Comparison of ENCODE assay signal across 15 cellular contexts in genomic region chr7:88141025-88141424, GRCh38.
DNase-seq lines count a peak whose midpoint lies in the region; ATAC-seq, FAIRE-seq and TF ChIP-seq lines count a peak whose summit lies in the region.
"Had no signal": no experiment of that assay in that cellular context is flagged by ENCODE, and none has a peak within 500 bp of the region (broad histone marks: within the 10 kb centered on the region; RNA-seq: fewer than 3 reads in every experiment).

No MANE protein-coding gene starts in this region.

- TF ChIP-seq POLR2A in H1 (IDR thresholded peaks at IDR 0.05; ENCODE audit: control extremely low read depth in 1 of 2, low read depth in 2 of 2, low read length in 2 of 2) = no peak

- peak overlapping the region; percentile 62 for H3K27ac Mint-ChIP-seq in Caco-2 (ENCODE audit: unreplicated experiment)

- ATAC-seq in mucosa of descending colon (peak; percentile 91), HG02759 (IDR thresholded peaks at IDR 0.05; ENCODE audit: unreplicated experiment) (no peak), Right ventricle myocardium inferior (no peak)

- no peak overlapping the region for H2BK20ac ChIP-seq in H1 (ENCODE audit: low read length)

- DNase-seq in Caco-2 (peak; percentile 62 to 75), M059J (ENCODE audit: low read depth) (peak; percentile 50), H1 (ENCODE audit: low read depth in 1 of 2, low spot score in 2 of 2) (no peak), mucosa of descending colon (peak in 1 of 3 donors; percentile 10), NCI-H1092 (lab: John Stamatoyannopoulos, UW) (no peak), DMS 273 (lab: John Stamatoyannopoulos, UW; ENCODE audit: unreplicated experiment) (no peak), Right ventricle myocardium inferior (ENCODE audit: missing footprints) (no peak)
- DNase-seq: activated CD4-positive, alpha-beta T cell treated with anti-CD3 and anti-CD28 coated beads for 4 hours; activated T-cell treated with anti-CD3 and anti-CD28 coated beads for 4 hours; MM.1S; stomach had no signal

- no peaks in the 10 kb centered on the region for H3K27me3 ChIP-seq in Caco-2 (replicated peaks; ENCODE audit: control insufficient read depth, insufficient read depth, low read length)
- no peaks in the 10 kb centered on the region for H3K27me3 ChIP-seq in H1 (replicated peaks in 1 of 4; ENCODE audit: control insufficient read depth in 3 of 4, extremely low read depth in 1 of 4, insufficient read depth in 3 of 4, low read length in 3 of 4)
- H3K27me3 ChIP-seq: stomach had no signal

- H4K91ac ChIP-seq in H1 (replicated peaks; ENCODE audit: insufficient read length, low read length) = no peak overlapping the region

- no peaks in the 10 kb centered on the region for H3K79me2 ChIP-seq in H1 (ENCODE audit: control insufficient read depth in 1 of 2, insufficient read depth in 2 of 2, low read length in 2 of 2)

- peak; percentile 48 for FAIRE-seq in H1 (lab: Jason Lieb, UNC)
- FAIRE-seq: endothelial cell of umbilical vein, H54 had no signal

- H2AK5ac ChIP-seq in H1 (ENCODE audit: low read depth, low read length) = no peak overlapping the region

- H3K36me3 ChIP-seq in Caco-2 (ENCODE audit: control insufficient read depth, insufficient read depth, low read length) = no peaks in the 10 kb centered on the region; the same call in 1 of the 2 replicates
- no peaks in the 10 kb centered on the region for H3K36me3 ChIP-seq in H1 (ENCODE audit: control insufficient read depth in 2 of 4, insufficient read depth in 4 of 4, low read length in 3 of 4)
- no peaks in the 10 kb centered on the region for H3K36me3 ChIP-seq in mucosa of descending colon (ENCODE audit: low read depth)
- H3K36me3 ChIP-seq: stomach had no signal

- BruUV-seq in Caco-2 (replicated peaks; lab: Mats Ljungman, UMichigan) = no TSS peak

- no peak overlapping the region for H4K5ac ChIP-seq in H1 (ENCODE audit: insufficient read length, low read depth, low read length)

- TF ChIP-seq EP300 in H1 (IDR thresholded peaks at IDR 0.05; ENCODE audit: borderline replicate concordance in 1 of 2, low read depth in 2 of 2, low read length in 2 of 2) = no peak

- peaks cover 16% of the 10 kb centered on the region for H3K4me1 ChIP-seq in Caco-2
- H3K4me1 ChIP-seq in H1 (replicated peaks in 1 of 4; ENCODE audit: control insufficient read depth in 3 of 4, insufficient read depth in 4 of 4, low read length in 3 of 4) = no peaks in the 10 kb centered on the region
- H3K4me1 ChIP-seq in mucosa of descending colon (ENCODE audit: low read depth) = no peaks in the 10 kb centered on the region

- no peak overlapping the region for H3K14ac ChIP-seq in H1 (ENCODE audit: insufficient read length)

- no peak overlapping the region for H2BK5ac ChIP-seq in H1 (ENCODE audit: low read depth, low read length)

- no peak overlapping the region for H2BK120ac ChIP-seq in H1 (replicated peaks; ENCODE audit: low read depth, low read length)

- TF ChIP-seq CTCF in Caco-2 (IDR thresholded peaks at IDR 0.05; ENCODE audit: insufficient read depth in 1 of 2, low read depth in 1 of 2, low read length in 1 of 2, severe bottlenecking in 1 of 2, unreplicated experiment in 1 of 2) (no peak), H1 (IDR thresholded peaks at IDR 0.05; ENCODE audit: control extremely low read depth in 1 of 3, insufficient read depth in 1 of 3, low read depth in 1 of 3, low read length in 3 of 3) (no peak), mucosa of descending colon (IDR thresholded peaks at IDR 0.05) (no peak)

- no peaks in the 10 kb centered on the region for H3K9me3 Mint-ChIP-seq in Caco-2 (ENCODE audit: unreplicated experiment)

- no peak overlapping the region for H2BK15ac ChIP-seq in H1 (ENCODE audit: low read length)

- intact Hi-C loops in Caco-2 (cut with micrococcal nuclease; ENCODE audit: unreplicated experiment) (loop anchor here (2.0 kb wide), 1 partner anchor 28 kb away; no protein-coding TSS in a partner anchor), mucosa of descending colon (cut with DNase I, micrococcal nuclease) (no loop called here), Right ventricle myocardium inferior (cut with DNase I) (no loop called here)

- WGBS in H1 (ENCODE audit: extremely low coverage in 1 of 2, insufficient coverage in 1 of 2, insufficient read length in 1 of 2, insufficient replicate concordance in 2 of 2, low coverage in 1 of 2, low lambda C conversion rate in 2 of 2, missing lambda C conversion rate in 1 of 2), 2 experiments = 94% methylated on average over 2 of the region's 2 CpGs; no CpG with 5 or more reads in 1 of the 2 experiments

- no peaks in the 10 kb centered on the region for H3K27me3 Mint-ChIP-seq in Caco-2 (ENCODE audit: insufficient read depth, unreplicated experiment)

- H3K9me3 ChIP-seq in Caco-2 = no peaks in the 10 kb centered on the region
- no peaks in the 10 kb centered on the region for H3K9me3 ChIP-seq in H1 (ENCODE audit: insufficient read depth in 2 of 2, low read depth in 1 of 2, low read length in 1 of 2)
- no peaks in the 10 kb centered on the region for H3K9me3 ChIP-seq in mucosa of descending colon
- H3K9me3 ChIP-seq: stomach had no signal

- no peak overlapping the region for H3K56ac ChIP-seq in H1 (replicated peaks; ENCODE audit: insufficient read length, low read depth, low read length)

- no peak overlapping the region for H3K4me3 Mint-ChIP-seq in Caco-2 (ENCODE audit: unreplicated experiment)

- no peak overlapping the region for H3K18ac ChIP-seq in H1 (ENCODE audit: extremely low read depth, low read length)

- H3K4me3 ChIP-seq in Caco-2 (ENCODE audit: low read depth, low read length) (no peak overlapping the region), H1 (ENCODE audit: extremely low read depth in 1 of 4, insufficient read depth in 2 of 4, low read depth in 3 of 4, low read length in 4 of 4) (no peak overlapping the region), mucosa of descending colon (no peak overlapping the region)
- H3K4me3 ChIP-seq: skin epidermis, stomach had no signal

- no peaks in the 10 kb centered on the region for H4K20me1 ChIP-seq in H1 (replicated peaks in 1 of 2; ENCODE audit: control insufficient read depth in 1 of 2, insufficient read depth in 2 of 2, low read length in 2 of 2)

- no peak overlapping the region for H3K4me2 ChIP-seq in H1 (ENCODE audit: insufficient read depth in 1 of 2, low read depth in 2 of 2, low read length in 2 of 2)

- H3K4me1 Mint-ChIP-seq in Caco-2 (ENCODE audit: low read depth, unreplicated experiment) = peaks cover 8% of the 10 kb centered on the region

- no peak overlapping the region for H3K27ac ChIP-seq in H1 (ENCODE audit: low read depth, low read length)
- H3K27ac ChIP-seq: skin epidermis, stomach had no signal

- no peak overlapping the region for H3K23ac ChIP-seq in H1 (ENCODE audit: insufficient read length)

- H3K23me2 ChIP-seq in H1 (ENCODE audit: low read depth, low read length) = no peaks in the 10 kb centered on the region

- H3K4ac ChIP-seq in H1 (replicated peaks; ENCODE audit: insufficient read length, low read depth, low read length) = no peak overlapping the region

- no peaks in the 10 kb centered on the region for H3K79me1 ChIP-seq in H1 (ENCODE audit: low read depth, low read length)

- H2AFZ ChIP-seq in H1 (ENCODE audit: low read length) = no peak overlapping the region

- POLR2A ChIA-PET in Caco-2 (lab: Charles Lee) (no interaction called here), H1 (lab: Charles Lee; ENCODE audit: partially characterized antibody) (no interaction called here)

- H2BK12ac ChIP-seq in H1 (ENCODE audit: low read depth, low read length) = no peak overlapping the region

- CTCF ChIA-PET in Caco-2 (lab: Charles Lee) = interaction anchor here (0.6 kb wide), 2 partner anchors 13 to 31 kb away, joined by 3 to 5 read pairs; no protein-coding TSS in a partner anchor
- CTCF ChIA-PET in H1 (lab: Charles Lee; ENCODE audit: partially characterized antibody) = interaction anchor here (1.1 kb wide), 1 partner anchor 341 kb away, joined by 3 read pairs; no protein-coding TSS in a partner anchor

- no peaks in the 10 kb centered on the region for H3K36me3 Mint-ChIP-seq in Caco-2 (ENCODE audit: insufficient read depth, unreplicated experiment)

- no peak for TF ChIP-seq RAD21 in H1 (IDR thresholded peaks at IDR 0.05 in 1 of 2, conservative IDR thresholded peaks at IDR 0.05 in 1 of 2; ENCODE audit: low read depth in 2 of 2, low read length in 2 of 2)

- no peak overlapping the region for H3K9ac ChIP-seq in H1 (replicated peaks in 1 of 4; ENCODE audit: extremely low read depth in 1 of 4, low read depth in 3 of 4, low read length in 3 of 4)

- no peak overlapping the region for H4K8ac ChIP-seq in H1 (ENCODE audit: extremely low read depth, insufficient read depth, low read length)

TF ChIP-seq in H1, 55 proteins besides CTCF, POLR2A, EP300 and RAD21:
- TF ChIP-seq SIRT6 (IDR thresholded peaks at IDR 0.05; ENCODE audit: low read length) = no peak
- TF ChIP-seq CEBPB (IDR thresholded peaks at IDR 0.05; ENCODE audit: low read depth, low read length) = peak; percentile 40; the same call in 1 of the 2 replicates
- TF ChIP-seq TEAD4 (IDR thresholded peaks at IDR 0.05; ENCODE audit: low read depth, low read length) = peak; percentile 31; the same call in 1 of the 2 replicates

Comparison
In these comparisons a context has a peak if more than half of its experiments do, and no peak if none do; other contexts are left out.
1. DNase-seq: peak in Caco-2 (2 of 2) and M059J (single experiment); none in H1 (0 of 2), NCI-H1092 (single experiment), DMS 273 (single experiment) and Right ventricle myocardium inferior (single experiment).